ENCODE assay signal across 10 cellular contexts in the genomic region with DNA sequence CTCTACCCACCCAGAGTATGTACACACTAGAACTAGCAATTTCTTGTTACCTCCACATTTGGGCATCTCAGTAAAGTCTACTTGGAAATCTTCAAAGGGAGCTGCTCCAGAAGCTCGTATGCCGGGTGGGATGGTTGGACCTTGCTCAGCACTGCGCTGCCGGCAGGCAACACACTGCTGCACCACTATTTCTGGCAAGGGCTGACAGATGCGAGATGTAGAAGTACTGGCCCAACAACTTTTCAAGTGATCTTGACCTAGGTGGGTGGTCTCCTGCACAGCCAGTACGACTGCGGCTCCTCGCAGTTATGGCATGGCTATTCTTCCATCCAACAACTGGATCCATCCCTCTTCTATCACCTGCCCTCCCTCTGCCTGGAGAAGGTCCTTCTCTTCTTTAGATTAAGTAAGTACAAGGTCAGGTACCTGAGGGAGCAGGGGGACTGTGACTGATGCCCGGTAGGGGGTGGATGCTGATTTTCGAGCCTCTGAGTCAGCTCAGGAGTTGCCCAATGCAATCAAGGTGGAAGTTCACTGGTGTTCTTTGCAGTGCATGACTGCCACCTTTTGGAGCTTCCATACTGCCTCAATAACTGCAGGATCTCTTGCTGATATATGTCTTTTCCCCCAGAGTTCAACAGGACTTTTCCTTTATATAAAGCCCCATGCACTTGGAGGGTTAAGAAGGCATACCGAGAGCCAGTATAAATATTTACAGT.
DNase-seq lines count a peak whose midpoint lies in the region; ATAC-seq and TF ChIP-seq lines count a peak whose summit lies in the region.
"Had no signal": no experiment of that assay in that cellular context is flagged by ENCODE, and none has a peak within 500 bp of the region (broad histone marks: within the 10 kb centered on the region; RNA-seq: fewer than 3 reads in every experiment).

No MANE protein-coding gene starts in this region.

- no peak overlapping the region for H3K9ac ChIP-seq in H9 (ENCODE audit: extremely low read depth, insufficient read length, low read length)

- peaks cover 16% of the 10 kb centered on the region for H3K9me3 ChIP-seq in AG04450 (ENCODE audit: control insufficient read depth, insufficient read depth, low read length)
- no peaks in the 10 kb centered on the region for H3K9me3 ChIP-seq in H9 (ENCODE audit: control insufficient read depth, low read depth, low read length)
- H3K9me3 ChIP-seq: gastrocnemius medialis had no signal

- no peak overlapping the region for H2AK5ac ChIP-seq in H9 (ENCODE audit: insufficient read length, low read length)

- H3K4me2 ChIP-seq in H9 (ENCODE audit: insufficient read depth, insufficient read length, low read length) = no peak overlapping the region

- POLR2A ChIA-PET in AG04450 (lab: Yijun Ruan, JAX) = no interaction called here

- peaks cover 0 to 4% of the 10 kb centered on the region in 2 experiments; a peak in 1 of 4 replicates for H3K4me1 Mint-ChIP-seq in H9

- DNase-seq in AG04450 (ENCODE audit: low read depth, low spot score) (no peak), H9 (peak; percentile 72), UCSD-AML1 (lab: John Stamatoyannopoulos, UW; ENCODE audit: unreplicated experiment) (peak; percentile 26), iPS-NIHi11 (ENCODE audit: low spot score) (peak; percentile 43), ureter (ENCODE audit: low spot score) (no peak), putamen (ENCODE audit: low spot score) (no peak)
- DNase-seq: gastrocnemius medialis, NCI-H2227 treated with DMSO at 0.1 percent for 48 hours had no signal

- no peak overlapping the region for H3K4ac ChIP-seq in H9 (ENCODE audit: low read depth, low read length)

- H3K79me2 ChIP-seq in H9 (ENCODE audit: insufficient read depth, low read length) = no peaks in the 10 kb centered on the region

- CTCF ChIA-PET in AG04450 (lab: Charles Lee) = interaction anchor here (0.5 to 1.6 kb wide), 11 partner anchors 16 to 1129 kb away, joined by 3 to 9 read pairs (median 4); partner anchors contain the start of gene AFTPH

- no peak overlapping the region for H3K56ac ChIP-seq in H9 (ENCODE audit: insufficient read length, low read depth, low read length)

- H2BK20ac ChIP-seq in H9 (ENCODE audit: low read depth, low read length, poor library complexity, severe bottlenecking) = no peak overlapping the region

- no peaks in the 10 kb centered on the region for H3K4me1 ChIP-seq in H9 (ENCODE audit: insufficient read depth, low read length)
- H3K4me1 ChIP-seq: gastrocnemius medialis had no signal

- H3K4me3 Mint-ChIP-seq in H9 = no peak overlapping the region

- no peak overlapping the region for H4K91ac ChIP-seq in H9 (ENCODE audit: insufficient read length, low read depth, low read length)

- no peak overlapping the region for H3T11ph ChIP-seq in H9 (ENCODE audit: low read length)

- H3K23me2 ChIP-seq in H9 (ENCODE audit: insufficient read length, low read depth, low read length, poor library complexity, severe bottlenecking) = no peaks in the 10 kb centered on the region

- no peak overlapping the region for H3K23ac ChIP-seq in H9 (ENCODE audit: insufficient read length, low read depth, low read length)

- H3K14ac ChIP-seq in H9 (ENCODE audit: insufficient read depth, low read length) = no peak overlapping the region

- no peak overlapping the region for H2BK120ac ChIP-seq in H9 (ENCODE audit: low read depth, low read length, poor library complexity, severe bottlenecking)

- no peak overlapping the region for H2BK5ac ChIP-seq in H9 (ENCODE audit: insufficient read length, low read length)

- no peak overlapping the region for H2BK12ac ChIP-seq in H9 (ENCODE audit: insufficient read length, low read depth, low read length)

- peaks cover 27% of the 10 kb centered on the region for H3K27me3 ChIP-seq in AG04450 (ENCODE audit: control insufficient read depth, insufficient read depth, low read length)
- H3K27me3 ChIP-seq in H9 (ENCODE audit: insufficient read depth, low read length) = no peaks in the 10 kb centered on the region
- H3K27me3 ChIP-seq: gastrocnemius medialis had no signal

- H4K5ac ChIP-seq in H9 (ENCODE audit: insufficient read length, low read depth, low read length) = no peak overlapping the region

- H3K4me3 ChIP-seq in AG04450 (ENCODE audit: low read depth, low read length) = no peak overlapping the region
- H3K4me3 ChIP-seq: gastrocnemius medialis had no signal

- no peak overlapping the region; a peak in 1 of 7 replicates for H3K27ac Mint-ChIP-seq in H9

- peak; percentile 47 for TF ChIP-seq CTCF in AG04450 (IDR thresholded peaks at IDR 0.05; ENCODE audit: low read depth, low read length)
- peak; percentile 60; the same call in 2 of the 3 replicates for TF ChIP-seq CTCF in H9 (conservative IDR thresholded peaks at IDR 0.05)

- H4K8ac ChIP-seq in H9 (replicated peaks; ENCODE audit: insufficient read length, low read depth, low read length) = no peak overlapping the region

- no CpG with 5 or more reads among the region's 11 CpGs for WGBS in H9 (ENCODE audit: extremely low coverage, insufficient read length, low lambda C conversion rate)

- H3K27ac ChIP-seq in AG04450 (ENCODE audit: low read depth, low read length) (no peak overlapping the region), H9 (ENCODE audit: insufficient read length, low read depth, low read length) (no peak overlapping the region)
- H3K27ac ChIP-seq: gastrocnemius medialis had no signal

- H4K20me1 ChIP-seq in H9 (ENCODE audit: control insufficient read depth, insufficient read depth, insufficient read length) = no peaks in the 10 kb centered on the region

- no peak overlapping the region for H2AFZ ChIP-seq in H9 (ENCODE audit: low read length)

- H3K79me1 ChIP-seq in H9 (ENCODE audit: insufficient read depth, low read depth, low read length, poor library complexity, severe bottlenecking) = no peaks in the 10 kb centered on the region

- ATAC-seq in GM19452 (IDR thresholded peaks at IDR 0.05; ENCODE audit: unreplicated experiment) = no peak
- no peak for ATAC-seq in GM18907 (IDR thresholded peaks at IDR 0.05; ENCODE audit: unreplicated experiment)
- ATAC-seq: gastrocnemius medialis had no signal

- H2BK15ac ChIP-seq in H9 (ENCODE audit: low read depth, low read length) = no peak overlapping the region

- H3K36me3 Mint-ChIP-seq in H9 (ENCODE audit: insufficient read depth in 1 of 3, low read depth in 3 of 3) = peaks cover 2 to 18% (median 7%) of the 10 kb centered on the region in 3 experiments; a peak in 6 of 7 replicates

- peaks cover 40% of the 10 kb centered on the region for H3K27me3 Mint-ChIP-seq in H9 (ENCODE audit: low read depth)

- peaks cover 23 to 25% of the 10 kb centered on the region in 2 experiments for H3K9me3 Mint-ChIP-seq in H9

- H3K18ac ChIP-seq in H9 (ENCODE audit: insufficient read length, low read depth, low read length) = no peak overlapping the region

Comparison
In these comparisons a context has a peak if more than half of its experiments do, and no peak if none do; other contexts are left out.
1. DNase-seq: peak in H9 (single experiment), UCSD-AML1 (single experiment) and iPS-NIHi11 (single experiment); none in AG04450 (single experiment), ureter (single experiment) and putamen (single experiment).